ENCODE assay signal across 11 cellular contexts in genomic region chr7:137920637-137921473, GRCh38.
A peak's percentile ranks its signal among the peaks of the same experiment; 100 is the strongest.
DNase-seq lines count a peak whose midpoint lies in the region; ATAC-seq and TF ChIP-seq lines count a peak whose summit lies in the region.
"Had no signal": no experiment of that assay in that cellular context is flagged by ENCODE, and none has a peak within 500 bp of the region (broad histone marks: within the 10 kb centered on the region; RNA-seq: fewer than 3 reads in every experiment).

No MANE protein-coding gene starts in this region.

- no peak for TF ChIP-seq EP300 in gastroesophageal sphincter (IDR thresholded peaks at IDR 0.05)

- H3K36me3 ChIP-seq in CD8-positive, alpha-beta memory T cell (ENCODE audit: insufficient read depth, low read length) = no peaks in the 10 kb centered on the region
- H3K36me3 ChIP-seq in gastroesophageal sphincter (peaks cover 0 to 17% of the 10 kb centered on the region in 2 donors), osteoblast (ENCODE audit: insufficient read depth, low read length) (peaks cover 19% of the 10 kb centered on the region)

- TF ChIP-seq CTCF in gastroesophageal sphincter (IDR thresholded peaks at IDR 0.05) (no peak), osteoblast (IDR thresholded peaks at IDR 0.05; ENCODE audit: extremely low read depth, low read depth, low read length) (no peak), MCF 10A (IDR thresholded peaks at IDR 0.05; ENCODE audit: unreplicated experiment) (no peak)

- H3K4me3 Mint-ChIP-seq in CD8-positive, alpha-beta memory T cell = no peak overlapping the region
- H3K4me3 Mint-ChIP-seq in activated CD4-positive, alpha-beta memory T cell treated with anti-CD3 and anti-CD28 coated beads, Interleukin-2, amount 10 ng/mL, durations not matched to agents 7 days and 5 days = no peak overlapping the region
- no peak overlapping the region for H3K4me3 Mint-ChIP-seq in MCF 10A (ENCODE audit: unreplicated experiment)

- peak overlapping the region; percentile 29 for H3K4me2 ChIP-seq in osteoblast (ENCODE audit: insufficient read depth, low read length)

- H3K9me3 Mint-ChIP-seq in CD8-positive, alpha-beta memory T cell = no peaks in the 10 kb centered on the region
- no peaks in the 10 kb centered on the region for H3K9me3 Mint-ChIP-seq in activated CD4-positive, alpha-beta memory T cell treated with anti-CD3 and anti-CD28 coated beads, Interleukin-2, amount 10 ng/mL, durations not matched to agents 7 days and 5 days
- no peaks in the 10 kb centered on the region for H3K9me3 Mint-ChIP-seq in MCF 10A (ENCODE audit: unreplicated experiment)
- H3K9me3 Mint-ChIP-seq: CD4-positive, alpha-beta memory T cell had no signal

- H3K4me3 ChIP-seq in CD8-positive, alpha-beta memory T cell (ENCODE audit: low read length) = no peak overlapping the region
- H3K4me3 ChIP-seq in gastroesophageal sphincter (no peak overlapping the region), osteoblast (ENCODE audit: insufficient read depth, low read length) (no peak overlapping the region)

- H3K79me2 ChIP-seq in osteoblast (ENCODE audit: insufficient read depth, low read length) = peaks cover 94% of the 10 kb centered on the region

- WGBS in gastroesophageal sphincter (ENCODE audit: low coverage in 1 of 2), 2 donors = 27 to 45% methylated on average over 5 to 6 of the region's 6 CpGs

- no peak for TF ChIP-seq POLR2A in gastroesophageal sphincter (IDR thresholded peaks at IDR 0.05)

- no peaks in the 10 kb centered on the region for H3K9me3 ChIP-seq in CD8-positive, alpha-beta memory T cell (ENCODE audit: low read length)
- H3K9me3 ChIP-seq in gastroesophageal sphincter = no peaks in the 10 kb centered on the region
- no peaks in the 10 kb centered on the region for H3K9me3 ChIP-seq in osteoblast (ENCODE audit: low read depth, low read length)

- DNase-seq in CD8-positive, alpha-beta memory T cell = no peak
- no peak for DNase-seq in activated CD4-positive, alpha-beta memory T cell treated with anti-CD3 and anti-CD28 coated beads, Interleukin-2, amount 10 ng/mL, durations not matched to agents 7 days and 5 days
- DNase-seq in osteoblast (ENCODE audit: insufficient read length, low spot score, missing footprints) = no peak
- no peak for DNase-seq in SHP77 (lab: John Stamatoyannopoulos, UW)
- no peak for DNase-seq in MCF 10A (ENCODE audit: unreplicated experiment)
- DNase-seq: CD4-positive, alpha-beta memory T cell; GOT3 had no signal

- POLR2A ChIA-PET in CD8-positive, alpha-beta memory T cell (lab: Charles Lee) = no interaction called here
- POLR2A ChIA-PET in activated CD4-positive, alpha-beta memory T cell treated with anti-CD3 and anti-CD28 coated beads, Interleukin-2, amount 10 ng/mL, durations not matched to agents 7 days and 5 days (lab: Charles Lee) = interaction anchor here (0.6 to 2.1 kb wide), 5 partner anchors 15 to 1131 kb away, joined by 3 to 6 read pairs (median 4); partner anchors contain the start of gene CREB3L2
- POLR2A ChIA-PET in MCF 10A (lab: Yijun Ruan, JAX) = interaction anchor here (1.2 kb wide), 1 partner anchor 14 kb away, joined by 3 read pairs; no protein-coding TSS in a partner anchor

- no peak overlapping the region for H2AFZ ChIP-seq in osteoblast (ENCODE audit: low read length)

- H3K36me3 Mint-ChIP-seq in CD8-positive, alpha-beta memory T cell = peaks cover 5 to 59% (median 19%) of the 10 kb centered on the region in 3 donors
- peaks cover 48% of the 10 kb centered on the region for H3K36me3 Mint-ChIP-seq in activated CD4-positive, alpha-beta memory T cell treated with anti-CD3 and anti-CD28 coated beads, Interleukin-2, amount 10 ng/mL, durations not matched to agents 7 days and 5 days (ENCODE audit: low read depth)
- H3K36me3 Mint-ChIP-seq in MCF 10A (ENCODE audit: insufficient read depth, unreplicated experiment) = peaks cover 36% of the 10 kb centered on the region

- CTCF ChIA-PET in CD8-positive, alpha-beta memory T cell (lab: Charles Lee) = interaction anchor here (1.1 kb wide), 1 partner anchor 14 kb away, joined by 6 read pairs; no protein-coding TSS in a partner anchor
- CTCF ChIA-PET in activated CD4-positive, alpha-beta memory T cell treated with anti-CD3 and anti-CD28 coated beads, Interleukin-2, amount 10 ng/mL, durations not matched to agents 7 days and 5 days (lab: Charles Lee) = interaction anchor here (1.5 to 2.4 kb wide), 2 partner anchors 21 to 81 kb away, joined by 3 to 8 read pairs; partner anchors contain the start of gene CREB3L2
- CTCF ChIA-PET in MCF 10A (lab: Yijun Ruan, JAX) = interaction anchor here (0.6 to 2.2 kb wide), 9 partner anchors 14 to 294 kb away, joined by 3 to 13 read pairs (median 4); partner anchors contain the start of gene CREB3L2

- BruUV-seq in MCF 10A (replicated peaks; lab: Mats Ljungman, UMichigan) = no TSS peak

- intact Hi-C loops in MCF 10A (cut with micrococcal nuclease) = loop anchor here (5.0 kb wide), 1 partner anchor 81 kb away; the partner anchor contains the start of gene CREB3L2

- H3K4me1 ChIP-seq in CD8-positive, alpha-beta memory T cell (ENCODE audit: insufficient read depth, low read length) = peaks cover 9% of the 10 kb centered on the region
- peaks cover 0 to 42% (median 4%) of the 10 kb centered on the region in 3 donors for H3K4me1 ChIP-seq in gastroesophageal sphincter
- peaks cover 49% of the 10 kb centered on the region for H3K4me1 ChIP-seq in osteoblast (ENCODE audit: insufficient read depth, low read length)

- H4K20me1 ChIP-seq in osteoblast (ENCODE audit: insufficient read depth, low read length) = no peaks in the 10 kb centered on the region

- ATAC-seq in gastroesophageal sphincter (peak; percentile 66), HG03196 (IDR thresholded peaks at IDR 0.05; ENCODE audit: unreplicated experiment) (no peak), HG03378 (IDR thresholded peaks at IDR 0.05; ENCODE audit: unreplicated experiment) (no peak)
- ATAC-seq: Panc1 had no signal

- H3K27me3 ChIP-seq in CD8-positive, alpha-beta memory T cell (ENCODE audit: insufficient read depth, low read length, poor library complexity, severe bottlenecking) = no peaks in the 10 kb centered on the region
- H3K27me3 ChIP-seq in gastroesophageal sphincter (no peaks in the 10 kb centered on the region), osteoblast (ENCODE audit: insufficient read depth, low read length) (no peaks in the 10 kb centered on the region)

- H3K4me1 Mint-ChIP-seq in CD8-positive, alpha-beta memory T cell = peaks cover 40 to 45% (median 44%) of the 10 kb centered on the region in 3 donors
- H3K4me1 Mint-ChIP-seq in activated CD4-positive, alpha-beta memory T cell treated with anti-CD3 and anti-CD28 coated beads, Interleukin-2, amount 10 ng/mL, durations not matched to agents 7 days and 5 days = peaks cover 48% of the 10 kb centered on the region
- peaks cover 17% of the 10 kb centered on the region for H3K4me1 Mint-ChIP-seq in MCF 10A (ENCODE audit: insufficient read depth, unreplicated experiment)

- no peak overlapping the region for H3K27ac ChIP-seq in CD8-positive, alpha-beta memory T cell (ENCODE audit: low read depth, low read length)
- peak overlapping the region in 3 of 4 donors; percentile 2 to 54 (median 29) for H3K27ac ChIP-seq in gastroesophageal sphincter
- H3K27ac ChIP-seq in osteoblast (ENCODE audit: low read depth, low read length) = peak overlapping the region; percentile 82

- H3K27ac Mint-ChIP-seq in CD8-positive, alpha-beta memory T cell = peak overlapping the region in 5 of 8 donors; percentile 9 to 77 (median 51)
- H3K27ac Mint-ChIP-seq in activated CD4-positive, alpha-beta memory T cell treated with anti-CD3 and anti-CD28 coated beads, Interleukin-2, amount 10 ng/mL, durations not matched to agents 7 days and 5 days = peak overlapping the region; percentile 48
- H3K27ac Mint-ChIP-seq in MCF 10A (ENCODE audit: low read depth, unreplicated experiment) = no peak overlapping the region

- H3K27me3 Mint-ChIP-seq in CD8-positive, alpha-beta memory T cell = no peaks in the 10 kb centered on the region
- H3K27me3 Mint-ChIP-seq in activated CD4-positive, alpha-beta memory T cell treated with anti-CD3 and anti-CD28 coated beads, Interleukin-2, amount 10 ng/mL, durations not matched to agents 7 days and 5 days = no peaks in the 10 kb centered on the region
- H3K27me3 Mint-ChIP-seq in MCF 10A (ENCODE audit: insufficient read depth, unreplicated experiment) = no peaks in the 10 kb centered on the region
- H3K27me3 Mint-ChIP-seq: CD4-positive, alpha-beta memory T cell had no signal
